6 cellular contexts compared by ENCODE assay signal in the genomic region with DNA sequence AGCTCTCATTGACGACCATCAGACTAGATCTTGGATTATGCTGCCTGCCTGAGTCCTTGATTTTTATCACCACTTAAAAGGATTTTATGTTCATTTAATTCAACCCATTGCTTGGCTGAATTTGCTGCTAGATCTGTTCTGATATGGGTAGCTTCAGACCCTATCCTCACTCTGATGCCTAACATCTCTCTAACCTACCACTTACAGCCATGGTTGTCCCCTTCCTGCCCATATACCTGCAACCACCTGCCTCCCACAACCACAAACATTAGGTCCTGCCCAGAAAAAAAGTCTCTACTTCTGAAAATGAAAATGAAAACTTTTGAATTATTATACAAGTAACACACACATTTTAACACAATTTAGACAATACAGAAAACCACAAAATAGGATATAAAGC.
"Had no signal": no experiment of that assay in that cellular context is flagged by ENCODE, and none has a peak within 500 bp of the region (broad histone marks: within the 10 kb centered on the region; RNA-seq: fewer than 3 reads in every experiment).

No MANE protein-coding gene starts in this region.

- H3K4me3 Mint-ChIP-seq: IgD-negative memory B cell had no signal

- H3K9me3 Mint-ChIP-seq: IgD-negative memory B cell had no signal

- ATAC-seq: HepG2, K562 had no signal

- DNase-seq: IMR-90, KBM-7 had no signal

- H3K27ac ChIP-seq: HL-60 had no signal

- H3K4me1 Mint-ChIP-seq: IgD-negative memory B cell had no signal

- H3K4me3 ChIP-seq: K562 had no signal

- H3K36me3 Mint-ChIP-seq: IgD-negative memory B cell had no signal
